In the genomic region with DNA sequence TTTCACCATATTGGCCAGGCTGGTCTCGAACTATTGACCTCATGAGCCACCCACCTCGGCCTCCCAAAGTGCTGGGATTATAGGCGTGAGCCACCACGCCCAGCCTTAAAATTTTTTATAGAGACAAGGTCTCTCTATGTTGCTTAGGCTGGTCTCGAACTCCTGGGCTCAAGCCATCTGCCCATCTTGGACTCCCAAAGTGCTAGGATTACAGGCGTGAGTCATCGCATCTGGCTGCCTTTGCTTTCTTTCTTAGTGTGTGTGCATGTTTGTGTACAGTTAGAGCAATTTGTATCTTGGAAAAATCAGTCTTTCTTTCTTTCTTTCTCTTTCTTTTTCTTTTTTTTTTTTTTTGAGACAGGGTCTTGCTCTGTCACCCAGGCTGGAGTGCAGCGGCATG, we compare ENCODE assay signal across 1 cellular context. TPM values are rescaled to one million over a fixed set of nuclear protein-coding genes. Genes with fewer than 3 reads are reported as not detected.
"Had no signal": no experiment of that assay in that cellular context is flagged by ENCODE, and none has a peak within 500 bp of the region (broad histone marks: within the 10 kb centered on the region; RNA-seq: fewer than 3 reads in every experiment).

No MANE protein-coding gene starts in this region.

RNA-seq across cellular contexts. Expression of a gene that starts 22.3 kb away (rescaled TPM):
- total RNA-seq: activated B cell treated with CpG ODN at 0.5 μM for 24 hours had no signal
